ENCODE assay signal across 8 cellular contexts in genomic region chr9:136093331-136093986, GRCh38. TPM values are rescaled to one million over a fixed set of nuclear protein-coding genes. Genes with fewer than 3 reads are reported as not detected.
DNase-seq lines count a peak whose midpoint lies in the region; ATAC-seq lines count a peak whose summit lies in the region.

No MANE protein-coding gene starts in this region.

- ATAC-seq in HG03442 (IDR thresholded peaks at IDR 0.05; ENCODE audit: unreplicated experiment) (no peak), GM18861 (IDR thresholded peaks at IDR 0.05; ENCODE audit: unreplicated experiment) (no peak), HG02970 (IDR thresholded peaks at IDR 0.05; ENCODE audit: low FRiP score, unreplicated experiment) (no peak)

- H3K4me1 ChIP-seq in duodenal mucosa (ENCODE audit: control insufficient read depth in 1 of 2, insufficient read depth in 2 of 2, low read length in 2 of 2) (peaks cover 27% of the 10 kb centered on the region in 2 donors), muscle layer of colon (ENCODE audit: insufficient read depth, low read length) (peaks cover 63% of the 10 kb centered on the region)

- H3K9ac ChIP-seq in duodenal mucosa (ENCODE audit: low read depth in 1 of 2, low read length in 2 of 2) = peak overlapping the region; percentile 44 to 51
- peak overlapping the region; percentile 85 for H3K9ac ChIP-seq in muscle layer of colon (ENCODE audit: low read length)

- peak; percentile 79 for DNase-seq in AG08396 (ENCODE audit: low spot score)
- peak; percentile 36 for DNase-seq in NCI-H510A (lab: John Stamatoyannopoulos, UW)
- no peak for DNase-seq in mucosa of gallbladder (ENCODE audit: low spot score)

- H3K27ac ChIP-seq in duodenal mucosa (ENCODE audit: low read depth, low read length) = no peak overlapping the region
- H3K27ac ChIP-seq in muscle layer of colon (ENCODE audit: low read depth, low read length) = peak overlapping the region; percentile 99

- H3K27me3 ChIP-seq in duodenal mucosa (ENCODE audit: control insufficient read depth in 1 of 2, insufficient read depth in 2 of 2, low read length in 2 of 2) = peaks cover 2 to 3% of the 10 kb centered on the region in 2 donors
- H3K27me3 ChIP-seq in muscle layer of colon (ENCODE audit: control insufficient read depth in 1 of 2, insufficient read depth in 2 of 2, low read length in 2 of 2) = no peaks in the 10 kb centered on the region

- peak overlapping the region; percentile 71 for H3K4me3 ChIP-seq in duodenal mucosa (ENCODE audit: low read depth in 1 of 2, low read length in 2 of 2)
- peak overlapping the region; percentile 67 to 95 for H3K4me3 ChIP-seq in muscle layer of colon (ENCODE audit: low read depth in 1 of 2, low read length in 2 of 2)

- H3K9me3 ChIP-seq in duodenal mucosa (ENCODE audit: control insufficient read depth in 1 of 2, low read length in 2 of 2) = no peaks in the 10 kb centered on the region
- no peaks in the 10 kb centered on the region for H3K9me3 ChIP-seq in muscle layer of colon (ENCODE audit: low read length)

- H3K36me3 ChIP-seq in duodenal mucosa (ENCODE audit: control insufficient read depth in 1 of 2, insufficient read depth in 2 of 2, low read length in 2 of 2) (peaks cover 0 to 8% of the 10 kb centered on the region in 2 donors), muscle layer of colon (ENCODE audit: insufficient read depth, low read length) (no peaks in the 10 kb centered on the region)

RNA-seq across cellular contexts. Expression of gene NACC2, which starts 1.6 kb away (rescaled TPM):
- total RNA-seq in mucosa of gallbladder = 59.6 TPM

RNA-seq across cellular contexts. Expression of gene TMEM250, which starts 25.2 kb away (rescaled TPM):
- total RNA-seq in mucosa of gallbladder = 40.6 TPM
